Comparison of ENCODE assay signal across 1 cellular context in the genomic region with DNA sequence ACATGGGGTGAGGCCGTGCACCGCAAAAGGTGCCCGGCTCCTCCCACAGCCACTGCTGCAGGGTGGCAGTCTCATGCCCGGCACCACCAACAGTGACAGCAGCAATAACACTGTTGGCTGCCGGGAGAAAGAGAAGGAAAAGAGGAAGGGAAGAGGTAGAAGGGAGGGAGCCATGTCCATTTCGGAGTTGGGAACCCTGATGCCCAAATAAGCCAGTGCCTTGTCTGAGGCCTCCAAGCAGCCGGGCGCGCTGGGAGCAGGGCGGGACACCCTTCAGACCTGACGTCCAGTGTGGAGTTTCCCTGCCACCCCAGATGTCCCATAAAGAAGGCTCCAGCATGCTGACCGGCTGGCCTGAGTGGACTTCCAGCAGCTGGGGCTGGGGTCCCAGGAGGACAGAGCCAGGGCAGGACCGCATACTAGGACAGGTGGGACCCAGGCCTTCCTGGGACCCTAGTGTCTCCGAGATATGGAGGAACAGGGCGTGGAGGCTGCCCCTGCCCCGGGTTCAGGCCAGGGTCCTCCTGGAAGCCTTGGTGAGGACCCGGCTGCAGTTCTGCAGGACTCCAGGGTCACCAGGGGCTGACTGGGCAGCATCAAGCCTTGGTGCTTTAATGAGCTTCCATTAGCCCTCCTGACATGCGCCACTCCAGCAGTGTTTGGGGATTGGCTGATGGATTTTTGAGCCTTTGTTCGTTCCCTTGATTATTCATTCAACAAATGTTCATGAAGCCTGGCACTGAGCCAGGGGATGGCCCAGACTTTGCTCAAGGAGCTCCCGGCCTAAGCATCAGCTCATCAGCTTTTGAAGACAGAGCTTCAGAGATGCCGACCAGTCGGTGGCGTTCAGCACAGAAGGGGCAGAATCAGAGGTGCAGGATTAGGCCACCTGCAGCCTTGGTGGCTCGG.
TF ChIP-seq lines count a peak whose summit lies in the region.

No MANE protein-coding gene starts in this region.

TF ChIP-seq in HepG2, 621 proteins besides CTCF, POLR2A, EP300 and RAD21 (continued from another document):
- peak; percentile 18; the same call in 1 of the 2 replicates for TF ChIP-seq CAMTA2 (CRISPR knock-in tag; IDR thresholded peaks at IDR 0.05; ENCODE audit: borderline replicate concordance)
- TF ChIP-seq HNRNPL (IDR thresholded peaks at IDR 0.05; ENCODE audit: low read depth, low read length) = no peak
- TF ChIP-seq, protein P1, sequence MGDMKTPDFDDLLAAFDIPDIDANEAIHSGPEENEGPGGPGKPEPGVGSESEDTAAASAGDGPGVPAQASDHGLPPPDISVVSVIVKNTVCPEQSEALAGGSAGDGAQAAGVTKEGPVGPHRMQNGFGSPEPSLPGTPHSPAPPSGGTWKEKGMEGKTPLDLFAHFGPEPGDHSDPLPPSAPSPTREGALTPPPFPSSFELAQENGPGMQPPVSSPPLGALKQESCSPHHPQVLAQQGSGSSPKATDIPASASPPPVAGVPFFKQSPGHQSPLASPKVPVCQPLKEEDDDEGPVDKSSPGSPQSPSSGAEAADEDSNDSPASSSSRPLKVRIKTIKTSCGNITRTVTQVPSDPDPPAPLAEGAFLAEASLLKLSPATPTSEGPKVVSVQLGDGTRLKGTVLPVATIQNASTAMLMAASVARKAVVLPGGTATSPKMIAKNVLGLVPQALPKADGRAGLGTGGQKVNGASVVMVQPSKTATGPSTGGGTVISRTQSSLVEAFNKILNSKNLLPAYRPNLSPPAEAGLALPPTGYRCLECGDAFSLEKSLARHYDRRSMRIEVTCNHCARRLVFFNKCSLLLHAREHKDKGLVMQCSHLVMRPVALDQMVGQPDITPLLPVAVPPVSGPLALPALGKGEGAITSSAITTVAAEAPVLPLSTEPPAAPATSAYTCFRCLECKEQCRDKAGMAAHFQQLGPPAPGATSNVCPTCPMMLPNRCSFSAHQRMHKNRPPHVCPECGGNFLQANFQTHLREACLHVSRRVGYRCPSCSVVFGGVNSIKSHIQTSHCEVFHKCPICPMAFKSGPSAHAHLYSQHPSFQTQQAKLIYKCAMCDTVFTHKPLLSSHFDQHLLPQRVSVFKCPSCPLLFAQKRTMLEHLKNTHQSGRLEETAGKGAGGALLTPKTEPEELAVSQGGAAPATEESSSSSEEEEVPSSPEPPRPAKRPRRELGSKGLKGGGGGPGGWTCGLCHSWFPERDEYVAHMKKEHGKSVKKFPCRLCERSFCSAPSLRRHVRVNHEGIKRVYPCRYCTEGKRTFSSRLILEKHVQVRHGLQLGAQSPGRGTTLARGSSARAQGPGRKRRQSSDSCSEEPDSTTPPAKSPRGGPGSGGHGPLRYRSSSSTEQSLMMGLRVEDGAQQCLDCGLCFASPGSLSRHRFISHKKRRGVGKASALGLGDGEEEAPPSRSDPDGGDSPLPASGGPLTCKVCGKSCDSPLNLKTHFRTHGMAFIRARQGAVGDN (CRISPR knock-in tag; IDR thresholded peaks at IDR 0.05) = peak; percentile 26; the same call in 1 of the 2 replicates
- TF ChIP-seq EED (CRISPR knock-in tag; IDR thresholded peaks at IDR 0.05) = 0 out of 2 replicates have a peak, but pooled peaks have one; percentile 57
- 0 out of 2 replicates have a peak, but pooled peaks have one; percentile 22 for TF ChIP-seq FOXM1 (CRISPR knock-in tag; IDR thresholded peaks at IDR 0.05)
- TF ChIP-seq ASH2L (IDR thresholded peaks at IDR 0.05; ENCODE audit: insufficient read length, low read depth, low read length) = no peak
